ENCODE assay signal across 27 cellular contexts in genomic region chr1:37723072-37723389, GRCh38. TPM values are rescaled to one million over a fixed set of nuclear protein-coding genes. Genes with fewer than 3 reads are reported as not detected.
"Had no signal": no experiment of that assay in that cellular context is flagged by ENCODE, and none has a peak within 500 bp of the region (broad histone marks: within the 10 kb centered on the region; RNA-seq: fewer than 3 reads in every experiment).

No MANE protein-coding gene starts in this region.

- H3K4me2 ChIP-seq: neural progenitor cell had no signal

- FAIRE-seq: endothelial cell of umbilical vein, frontal cortex, urothelium cell line had no signal

- DNase-seq: activated CD4-positive, alpha-beta T cell treated with anti-CD3 and anti-CD28 coated beads, Interleukin-2, amount 10 ng/mL, durations not matched to agents 7 days and 5 days; activated CD4-positive, CD25-positive, alpha-beta regulatory T cell treated with anti-CD3 and anti-CD28 coated beads, Interleukin-2, amount 50 U/mL, for 72 hours; activated CD8-positive, alpha-beta memory T cell treated with anti-CD3 and anti-CD28 coated beads, Interleukin-2, amount 10 ng/mL, durations not matched to agents 7 days and 5 days; activated CD8-positive, alpha-beta T cell treated with anti-CD3 and anti-CD28 coated beads for 36 hours; activated effector memory CD4-positive, alpha-beta T cell treated with anti-CD3 and anti-CD28 coated beads, Interleukin-2, amount 50 U/mL, for 16 hours; activated naive CD4-positive, alpha-beta T cell treated with anti-CD3 and anti-CD28 coated beads, Interleukin-2, amount 50 U/mL, for 16 hours; activated naive CD8-positive, alpha-beta T cell treated with anti-CD3 and anti-CD28 coated beads, Interleukin-2, amount 50 U/mL, for 24 hours; activated T-cell treated with anti-CD3 and anti-CD28 coated beads for 4 hours; body of pancreas; dermis blood vessel endothelial cell; effector memory CD4-positive, alpha-beta T cell; islet precursor cell; naive thymus-derived CD8-positive, alpha-beta T cell; stimulated activated CD4-positive, alpha-beta T cell treated with anti-CD3 and anti-CD28 coated beads, Interleukin-4, amount 100 ng/mL, for 24 hours; stimulated activated naive CD4-positive, alpha-beta T cell treated with Interleukin-2 at 50 U/mL for 16 hours had no signal

- H3K4me1 ChIP-seq: body of pancreas, prostate gland had no signal

- H3K9ac ChIP-seq: neural progenitor cell had no signal

- H3K27me3 ChIP-seq: body of pancreas had no signal

- H3K9me3 ChIP-seq: body of pancreas, prostate gland, tibial nerve had no signal

- H2AFZ ChIP-seq: neural progenitor cell had no signal

- ATAC-seq: activated CD8-positive, alpha-beta memory T cell treated with anti-CD3 and anti-CD28 coated beads, Interleukin-2, amount 10 ng/mL, durations not matched to agents 7 days and 5 days; activated CD8-positive, alpha-beta T cell treated with anti-CD3 and anti-CD28 coated beads for 36 hours; activated naive CD8-positive, alpha-beta T cell treated with anti-CD3 and anti-CD28 coated beads, Interleukin-2, amount 50 U/mL, for 24 hours; body of pancreas; esophagus mucosa; naive thymus-derived CD8-positive, alpha-beta T cell had no signal

- H3K36me3 ChIP-seq: cardiac muscle cell, neural progenitor cell, prostate gland, tibial nerve had no signal

- H3K27ac ChIP-seq: body of pancreas, cardiac muscle cell, neural progenitor cell, prostate gland had no signal

- H3K4me3 ChIP-seq: body of pancreas, cardiac muscle cell, neural progenitor cell, prostate gland, tibial nerve had no signal

RNA-seq across cellular contexts. Expression of gene CDCA8, which starts 30.7 kb away (rescaled TPM):
- total RNA-seq: body of pancreas had no signal

RNA-seq across cellular contexts. Expression of gene EPHA10, which starts 41.9 kb away (rescaled TPM):
- total RNA-seq: activated CD4-positive, alpha-beta T cell treated with anti-CD3 and anti-CD28 coated beads, Interleukin-2, amount 10 ng/mL, durations not matched to agents 7 days and 5 days; activated CD8-positive, alpha-beta memory T cell treated with anti-CD3 and anti-CD28 coated beads, Interleukin-2, amount 10 ng/mL, durations not matched to agents 7 days and 5 days; activated CD8-positive, alpha-beta T cell treated with anti-CD3 and anti-CD28 coated beads for 36 hours; cardiac muscle cell; dermis blood vessel endothelial cell; endothelial cell of umbilical vein; lung microvascular endothelial cell; naive thymus-derived CD8-positive, alpha-beta T cell; osteocyte; subcutaneous adipose tissue; T-helper 2 cell treated with Interferon-gamma antibody and Interleukin-4, amounts not matched to agents 100 ng/mL and 5 ng/mL, for 36 hours had no signal
- polyA plus RNA-seq: endothelial cell of umbilical vein; naive thymus-derived CD8-positive, alpha-beta T cell had no signal
